1 cellular context compared by ENCODE assay signal in genomic region chr19:14023404-14024235, GRCh38.
TF ChIP-seq lines count a peak whose summit lies in the region.

No MANE protein-coding gene starts in this region.

TF ChIP-seq in GM12878, 131 proteins besides CTCF, POLR2A, EP300 and RAD21:
- TF ChIP-seq IKZF1 (conservative IDR thresholded peaks at IDR 0.05) (peak; percentile 33; the same call in 1 of the 2 replicates), IKZF2 (IDR thresholded peaks at IDR 0.05) (peak; percentile 40 to 43; a peak in 2 of 4 replicates), NR2F1 (conservative IDR thresholded peaks at IDR 0.05) (no peak)
